In the genomic region with DNA sequence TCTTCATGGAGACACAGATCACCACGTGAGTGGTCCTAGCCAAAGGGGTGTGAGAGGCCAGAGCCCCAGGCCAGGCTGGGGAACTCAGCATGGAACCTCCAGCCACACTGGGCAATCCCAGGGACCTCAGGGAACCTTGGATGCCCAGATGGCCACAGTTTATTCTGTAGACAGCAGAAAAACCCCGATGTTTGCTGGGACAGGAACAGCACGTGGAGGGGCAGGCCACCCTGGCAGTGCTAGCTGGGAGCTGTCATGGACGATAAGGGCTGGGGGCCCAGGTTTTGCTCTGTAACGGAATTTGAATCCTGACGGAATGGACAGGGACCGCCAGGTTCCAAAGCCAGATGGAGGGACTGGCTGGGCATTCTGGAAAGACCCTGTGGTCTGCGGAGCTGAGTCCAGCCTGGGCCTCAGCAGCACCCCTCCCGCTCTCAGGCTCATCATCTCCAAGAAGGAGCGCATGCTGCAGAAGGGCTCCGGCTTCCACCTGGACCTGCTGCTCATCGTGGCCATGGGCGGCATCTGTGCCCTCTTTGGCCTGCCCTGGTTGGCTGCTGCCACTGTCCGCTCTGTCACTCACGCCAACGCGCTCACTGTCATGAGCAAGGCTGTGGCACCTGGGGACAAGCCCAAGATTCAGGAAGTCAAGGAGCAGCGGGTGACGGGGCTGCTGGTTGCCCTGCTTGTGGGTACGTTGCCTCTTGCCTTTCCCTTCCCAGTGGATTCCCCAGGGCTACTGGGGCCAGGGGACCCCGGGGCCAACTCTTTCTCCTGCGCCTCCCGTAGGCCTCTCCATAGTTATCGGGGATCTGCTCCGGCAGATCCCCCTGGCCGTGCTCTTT, we compare ENCODE assay signal across 27 cellular contexts. TPM values are rescaled to one million over a fixed set of nuclear protein-coding genes. Genes with fewer than 3 reads are reported as not detected.
DNase-seq lines count a peak whose midpoint lies in the region; ATAC-seq and TF ChIP-seq lines count a peak whose summit lies in the region.
"Had no signal": no experiment of that assay in that cellular context is flagged by ENCODE, and none has a peak within 500 bp of the region (broad histone marks: within the 10 kb centered on the region; RNA-seq: fewer than 3 reads in every experiment).

No MANE protein-coding gene starts in this region.

- H2AK5ac ChIP-seq in mesenchymal stem cell (ENCODE audit: low read length, severe bottlenecking): no peak overlapping the region

- H3K4me2 ChIP-seq in mesenchymal stem cell (ENCODE audit: low read length, poor library complexity, severe bottlenecking): no peak overlapping the region
- H3K4me2 ChIP-seq: BLaER1 treated with 17β-estradiol and CSF1 and Interleukin-3, amounts not matched to agents 10 nM and 100 nM; hepatocyte had no signal

- H2BK5ac ChIP-seq in mesenchymal stem cell (ENCODE audit: low read depth, low read length, poor library complexity, severe bottlenecking): no peak overlapping the region

- H3K27ac ChIP-seq in mesenchymal stem cell (ENCODE audit: low read length, poor library complexity, severe bottlenecking): no peak overlapping the region
- H3K27ac ChIP-seq: BLaER1 treated with 17β-estradiol and CSF1 and Interleukin-3, amounts not matched to agents 10 nM and 100 nM; gastrocnemius medialis; hepatocyte; lower lobe of right lung; ovary had no signal

- H3K27ac Mint-ChIP-seq in Calu3 (ENCODE audit: unreplicated experiment): peak overlapping the region; percentile 72
- H3K27ac Mint-ChIP-seq: activated CD8-positive, alpha-beta T cell treated with anti-CD3 and anti-CD28 coated beads, Interleukin-2, amount 10 ng/mL, durations not matched to agents 7 days and 5 days; activated naive CD8-positive, alpha-beta T cell; T-helper 17 cell; type B pancreatic cell had no signal

- H2BK120ac ChIP-seq in mesenchymal stem cell (ENCODE audit: low read depth, low read length): no peak overlapping the region

- H3K79me1 ChIP-seq in mesenchymal stem cell (replicated peaks; ENCODE audit: low read length, poor library complexity, severe bottlenecking): peaks cover 48% of the 10 kb centered on the region

- H3K36me3 ChIP-seq in BE2C (peaks cover 68% of the 10 kb centered on the region), mesenchymal stem cell (ENCODE audit: control insufficient read depth in 1 of 2, insufficient read depth in 2 of 2, low read depth in 1 of 2, low read length in 2 of 2) (peaks cover 77 to 93% of the 10 kb centered on the region in 2 experiments)
- H3K36me3 ChIP-seq: ovary had no signal

- intact Hi-C loops in Calu3 (cut with micrococcal nuclease; ENCODE audit: unreplicated experiment): no loop called here

- no peak overlapping the region for H3K14ac ChIP-seq in mesenchymal stem cell (ENCODE audit: low read length in 2 of 2)

- no peaks in the 10 kb centered on the region for H3K9me3 Mint-ChIP-seq in Calu3 (ENCODE audit: low read depth, unreplicated experiment)
- H3K9me3 Mint-ChIP-seq: H9; naive thymus-derived CD4-positive, alpha-beta T cell; stimulated activated naive B cell treated with anti-CD40 and anti-IgM and Interleukin-4, amounts not matched to agents 10 μg/mL and 1 μg/mL and 100 μg/mL, for 72 hours; type B pancreatic cell had no signal

- H3K18ac ChIP-seq in mesenchymal stem cell (ENCODE audit: low read depth in 1 of 2, low read length in 2 of 2): no peak overlapping the region

- H3K9ac ChIP-seq in mesenchymal stem cell (ENCODE audit: low read length): no peak overlapping the region

- no peaks in the 10 kb centered on the region for H3K9me3 ChIP-seq in BE2C
- no peaks in the 10 kb centered on the region for H3K9me3 ChIP-seq in mesenchymal stem cell (ENCODE audit: control insufficient read depth, low read length)
- H3K9me3 ChIP-seq: BLaER1 treated with 17β-estradiol and CSF1 and Interleukin-3, amounts not matched to agents 10 nM and 100 nM; gastrocnemius medialis; lower lobe of right lung; ovary had no signal

- TF ChIP-seq CTCF in BE2C (IDR thresholded peaks at IDR 0.05; ENCODE audit: low read depth, low read length): no peak
- TF ChIP-seq CTCF in Calu3 (IDR thresholded peaks at IDR 0.05; ENCODE audit: unreplicated experiment): no peak

- DNase-seq in BE2C: peak; percentile 5
- DNase-seq in Calu3: no peak
- DNase-seq in mesenchymal stem cell: no peak
- DNase-seq in H4 (ENCODE audit: low spot score): no peak
- DNase-seq: activated CD8-positive, alpha-beta T cell treated with anti-CD3 and anti-CD28 coated beads, Interleukin-2, amount 10 ng/mL, durations not matched to agents 7 days and 5 days; DMS79; gastrocnemius medialis; GDM1; H9; MV-4-11; naive thymus-derived CD4-positive, alpha-beta T cell; NCI-H1436 treated with DMSO at 0.1 percent for 48 hours; NCI-H2081 treated with DMSO at 0.1 percent for 48 hours; NCI-H2227 treated with DMSO at 0.1 percent for 48 hours; NCI-H526; Right ventricle myocardium superior; stimulated activated CD4-positive, alpha-beta T cell treated with anti-CD3 and anti-CD28 coated beads, Interleukin-15, amount 100 ng/mL, for 24 hours; stimulated activated naive B cell treated with anti-CD40 and anti-IgM and Interleukin-4, amounts not matched to agents 10 μg/mL and 1 μg/mL and 100 μg/mL, for 72 hours; substantia nigra; T-helper 17 cell had no signal

- 97% methylated on average over 26 of the region's 26 CpGs for WGBS in mesenchymal stem cell

- H3K23ac ChIP-seq in mesenchymal stem cell (ENCODE audit: low read length in 2 of 2): no peak overlapping the region

- H3K4me3 Mint-ChIP-seq in Calu3 (ENCODE audit: low read depth, unreplicated experiment): no peak overlapping the region
- H3K4me3 Mint-ChIP-seq: activated CD8-positive, alpha-beta T cell treated with anti-CD3 and anti-CD28 coated beads, Interleukin-2, amount 10 ng/mL, durations not matched to agents 7 days and 5 days; activated naive CD8-positive, alpha-beta T cell; naive thymus-derived CD4-positive, alpha-beta T cell; stimulated activated naive B cell treated with anti-CD40 and anti-IgM and Interleukin-4, amounts not matched to agents 10 μg/mL and 1 μg/mL and 100 μg/mL, for 72 hours; T-helper 17 cell; type B pancreatic cell had no signal

- CTCF ChIA-PET in Calu3 (lab: Charles Lee): no interaction called here

- no peak overlapping the region for H2BK12ac ChIP-seq in mesenchymal stem cell (ENCODE audit: low read length in 2 of 2)

- no peaks in the 10 kb centered on the region for H3K27me3 Mint-ChIP-seq in Calu3 (ENCODE audit: unreplicated experiment)
- H3K27me3 Mint-ChIP-seq: activated naive CD8-positive, alpha-beta T cell; naive thymus-derived CD4-positive, alpha-beta T cell; stimulated activated naive B cell treated with anti-CD40 and anti-IgM and Interleukin-4, amounts not matched to agents 10 μg/mL and 1 μg/mL and 100 μg/mL, for 72 hours; T-helper 17 cell; type B pancreatic cell had no signal

- H3K27me3 ChIP-seq in BE2C (no peaks in the 10 kb centered on the region), mesenchymal stem cell (ENCODE audit: control insufficient read depth in 1 of 2, insufficient read depth in 1 of 2, low read length in 2 of 2) (no peaks in the 10 kb centered on the region)
- H3K27me3 ChIP-seq: BLaER1 treated with 17β-estradiol and CSF1 and Interleukin-3, amounts not matched to agents 10 nM and 100 nM; gastrocnemius medialis; hepatocyte; ovary had no signal

- no peak for ATAC-seq in HG03045 (IDR thresholded peaks at IDR 0.05; ENCODE audit: unreplicated experiment)
- ATAC-seq: activated CD8-positive, alpha-beta T cell treated with anti-CD3 and anti-CD28 coated beads, Interleukin-2, amount 10 ng/mL, durations not matched to agents 7 days and 5 days; gastrocnemius medialis; lower lobe of right lung; naive thymus-derived CD4-positive, alpha-beta T cell; stimulated activated naive B cell treated with anti-CD40 and anti-IgM and Interleukin-4, amounts not matched to agents 10 μg/mL and 1 μg/mL and 100 μg/mL, for 72 hours; T-helper 17 cell had no signal

- H3K4ac ChIP-seq in mesenchymal stem cell (ENCODE audit: low read depth in 1 of 2, low read length in 2 of 2): no peak overlapping the region

- no TSS peak for BruUV-seq in Calu3 (replicated peaks; lab: Mats Ljungman, UMichigan)

- H4K91ac ChIP-seq in mesenchymal stem cell (ENCODE audit: low read length): peak overlapping the region; percentile 54

- no peak overlapping the region for H4K8ac ChIP-seq in mesenchymal stem cell (ENCODE audit: low read length)

- H3K4me1 ChIP-seq in BE2C (peaks cover 30% of the 10 kb centered on the region), mesenchymal stem cell (ENCODE audit: control insufficient read depth, insufficient read depth, low read depth, low read length) (peaks cover 25% of the 10 kb centered on the region)

- no peak overlapping the region for H2BK15ac ChIP-seq in mesenchymal stem cell (ENCODE audit: low read depth, poor library complexity, severe bottlenecking)

- H3K4me3 ChIP-seq in BE2C (ENCODE audit: low read depth, low read length): no peak overlapping the region
- H3K4me3 ChIP-seq in mesenchymal stem cell (ENCODE audit: insufficient read depth in 1 of 2, low read depth in 1 of 2, low read length in 2 of 2): no peak overlapping the region
- H3K4me3 ChIP-seq: BLaER1 treated with 17β-estradiol and CSF1 and Interleukin-3, amounts not matched to agents 10 nM and 100 nM; gastrocnemius medialis; hepatocyte; lower lobe of right lung; ovary had no signal

- no peaks in the 10 kb centered on the region for H3K4me1 Mint-ChIP-seq in Calu3 (ENCODE audit: low read depth, unreplicated experiment)

- H3K36me3 Mint-ChIP-seq in Calu3 (ENCODE audit: insufficient read depth, unreplicated experiment): peaks cover 55% of the 10 kb centered on the region
- H3K36me3 Mint-ChIP-seq: type B pancreatic cell had no signal

- no peak overlapping the region for H2AFZ ChIP-seq in mesenchymal stem cell (ENCODE audit: low read depth, low read length)
- H2AFZ ChIP-seq: hepatocyte had no signal

RNA-seq across cellular contexts. Expression of a gene that starts 5.6 kb away (rescaled TPM):
- 267 TPM for polyA plus RNA-seq in BE2C (2012; ENCODE audit: insufficient read depth, insufficient read length, low read depth)
- total RNA-seq in Calu3 (2022): 113 and 121 TPM in 2 replicates
- polyA plus RNA-seq in mesenchymal stem cell (2013, experiment 1 of 2): 72.5 TPM
- polyA plus RNA-seq in mesenchymal stem cell (2013, experiment 2 of 2): 69.4 TPM
- 70.0 and 100 TPM in 2 replicates for total RNA-seq in H4 (2014; rRNA removed; shearing (Covaris generic))

RNA-seq across cellular contexts. Expression of a gene that starts 8.3 kb away (rescaled TPM):
- 203 TPM for polyA plus RNA-seq in BE2C (2012; ENCODE audit: insufficient read depth, insufficient read length, low read depth)
- 49.9 and 51.2 TPM in 2 replicates for total RNA-seq in Calu3 (2022)
- 56.8 TPM for polyA plus RNA-seq in mesenchymal stem cell (2013, experiment 1 of 2)
- polyA plus RNA-seq in mesenchymal stem cell (2013, experiment 2 of 2): 53.5 TPM
- 37.1 and 37.3 TPM in 2 replicates for total RNA-seq in H4 (2014; rRNA removed; shearing (Covaris generic))

RNA-seq across cellular contexts. Expression of a gene that starts 11.2 kb away (rescaled TPM):
- polyA plus RNA-seq in BE2C (2012; ENCODE audit: insufficient read depth, insufficient read length, low read depth): 220 TPM
- total RNA-seq in Calu3 (2022): 67.4 and 73.4 TPM in 2 replicates
- polyA plus RNA-seq in mesenchymal stem cell (2013, experiment 1 of 2): 55.8 TPM
- polyA plus RNA-seq in mesenchymal stem cell (2013, experiment 2 of 2): 53.0 TPM
- 26.1 and 36.6 TPM in 2 replicates for total RNA-seq in H4 (2014; rRNA removed; shearing (Covaris generic))

RNA-seq across cellular contexts. Expression of a gene that starts 15.7 kb away (rescaled TPM):
- 621 TPM for polyA plus RNA-seq in BE2C (2012; ENCODE audit: insufficient read depth, insufficient read length, low read depth)
- 194 and 209 TPM in 2 replicates for total RNA-seq in Calu3 (2022)
- 140 TPM for polyA plus RNA-seq in mesenchymal stem cell (2013, experiment 1 of 2)
- 133 TPM for polyA plus RNA-seq in mesenchymal stem cell (2013, experiment 2 of 2)
- total RNA-seq in H4 (2014; rRNA removed; shearing (Covaris generic)): 61.6 and 82.9 TPM in 2 replicates

RNA-seq across cellular contexts. Expression of a gene that starts 17.3 kb away (rescaled TPM):
- 56.3 TPM for polyA plus RNA-seq in BE2C (2012; ENCODE audit: insufficient read depth, insufficient read length, low read depth)
- total RNA-seq in Calu3 (2022): 23.5 and 24.6 TPM in 2 replicates
- 20.3 TPM for polyA plus RNA-seq in mesenchymal stem cell (2013, experiment 1 of 2)
- 21.3 TPM for polyA plus RNA-seq in mesenchymal stem cell (2013, experiment 2 of 2)
- total RNA-seq in H4 (2014; rRNA removed; shearing (Covaris generic)): 43.8 and 46.0 TPM in 2 replicates
